ENCODE assay signal across 8 cellular contexts in the genomic region with DNA sequence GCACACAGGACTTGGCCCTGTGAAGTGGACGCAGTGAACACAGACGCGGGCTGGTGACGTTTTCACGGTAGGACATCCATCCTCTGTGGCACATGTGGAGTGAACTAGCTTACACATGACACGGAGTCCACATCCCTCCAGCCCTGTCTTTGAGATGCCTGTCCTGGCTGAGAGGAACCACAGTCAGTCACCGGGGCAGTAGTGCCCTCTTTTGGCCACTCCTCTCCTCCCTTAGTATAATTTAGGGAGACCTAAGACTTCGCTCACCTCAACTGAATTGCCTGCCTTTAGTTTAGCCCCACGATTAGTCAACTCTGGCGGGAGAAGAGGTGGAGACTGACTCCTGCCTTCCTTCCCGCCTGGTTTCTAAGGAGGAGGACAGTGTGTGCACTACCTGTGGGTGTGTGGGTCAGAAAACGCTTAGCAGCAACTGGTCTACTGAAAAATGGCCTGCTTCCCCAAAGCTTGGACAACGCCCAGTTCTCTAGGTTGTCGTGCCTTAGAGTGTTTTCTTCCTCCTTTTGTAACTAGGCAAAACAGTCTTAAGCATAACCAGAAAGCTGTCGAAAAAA.
DNase-seq lines count a peak whose midpoint lies in the region; ATAC-seq and TF ChIP-seq lines count a peak whose summit lies in the region.

No MANE protein-coding gene starts in this region.

- TF ChIP-seq POLR2A in stomach (IDR thresholded peaks at IDR 0.05) = no peak

- intact Hi-C loops in head of caudate nucleus (cut with DNase I) = loop anchor here (10.0 kb wide), 1 partner anchor 143 kb away; no protein-coding TSS in a partner anchor
- intact Hi-C loops in stomach (cut with DNase I; ENCODE audit: low total_unique reads) = no loop called here

- H3K4me3 Mint-ChIP-seq in activated naive CD4-positive, alpha-beta T cell treated with anti-CD3 and anti-CD28 coated beads, Interleukin-2, amount 10 ng/mL, durations not matched to agents 7 days and 5 days = peak overlapping the region; percentile 55

- H3K9me3 ChIP-seq in SJSA1 (replicated peaks) = no peaks in the 10 kb centered on the region
- no peaks in the 10 kb centered on the region for H3K9me3 ChIP-seq in stomach

- no peaks in the 10 kb centered on the region for H3K27me3 Mint-ChIP-seq in activated naive CD4-positive, alpha-beta T cell treated with anti-CD3 and anti-CD28 coated beads, Interleukin-2, amount 10 ng/mL, durations not matched to agents 7 days and 5 days

- H3K27me3 ChIP-seq in SJSA1 (replicated peaks) (no peaks in the 10 kb centered on the region), stomach (no peaks in the 10 kb centered on the region)

- peaks cover 75% of the 10 kb centered on the region for H3K36me3 Mint-ChIP-seq in activated naive CD4-positive, alpha-beta T cell treated with anti-CD3 and anti-CD28 coated beads, Interleukin-2, amount 10 ng/mL, durations not matched to agents 7 days and 5 days

- H3K36me3 ChIP-seq in SJSA1 = no peaks in the 10 kb centered on the region
- peaks cover 0 to 29% (median 10%) of the 10 kb centered on the region in 4 donors for H3K36me3 ChIP-seq in stomach

- peaks cover 89% of the 10 kb centered on the region for H3K4me1 Mint-ChIP-seq in activated naive CD4-positive, alpha-beta T cell treated with anti-CD3 and anti-CD28 coated beads, Interleukin-2, amount 10 ng/mL, durations not matched to agents 7 days and 5 days

- CTCF ChIA-PET in activated naive CD4-positive, alpha-beta T cell treated with anti-CD3 and anti-CD28 coated beads, Interleukin-2, amount 10 ng/mL, durations not matched to agents 7 days and 5 days (lab: Charles Lee) = interaction anchor here (1.1 to 3.7 kb wide), 10 partner anchors 9 to 149 kb away, joined by 3 to 24 read pairs (median 6); partner anchors contain the start of gene MBP

- H3K4me1 ChIP-seq in SJSA1 (replicated peaks) (peaks cover 64% of the 10 kb centered on the region), stomach (peaks cover 59 to 95% (median 70%) of the 10 kb centered on the region in 4 donors)

- H3K27ac Mint-ChIP-seq in activated naive CD4-positive, alpha-beta T cell treated with anti-CD3 and anti-CD28 coated beads, Interleukin-2, amount 10 ng/mL, durations not matched to agents 7 days and 5 days = peak overlapping the region; percentile 100

- H3K9me3 Mint-ChIP-seq in activated naive CD4-positive, alpha-beta T cell treated with anti-CD3 and anti-CD28 coated beads, Interleukin-2, amount 10 ng/mL, durations not matched to agents 7 days and 5 days = no peaks in the 10 kb centered on the region

- DNase-seq in activated naive CD4-positive, alpha-beta T cell treated with anti-CD3 and anti-CD28 coated beads, Interleukin-2, amount 10 ng/mL, durations not matched to agents 7 days and 5 days = peak; percentile 59
- DNase-seq in activated naive CD4-positive, alpha-beta T cell treated with anti-CD3 and anti-CD28 coated beads, Interleukin-2, amount 50 U/mL, for 16 hours = no peak
- DNase-seq in SJSA1 (ENCODE audit: low read depth in 1 of 2, low spot score in 2 of 2) (peak in 1 of 2 experiments; percentile 76), head of caudate nucleus (peak in 33 of 42 donors; percentile 32 to 87 (median 66)), stomach (no peak), GM03348 (ENCODE audit: low spot score) (no peak), glomerular visceral epithelial cell (ENCODE audit: extremely low spot score) (no peak)

- 63 to 68% (median 65%) methylated on average over 15 of the region's 15 CpGs for WGBS in stomach, 5 donors

- H3K27ac ChIP-seq in SJSA1 (peak overlapping the region; percentile 70), stomach (peak overlapping the region; percentile 20 to 93 (median 68))

- H3K4me3 ChIP-seq in SJSA1 (no peak overlapping the region), stomach (no peak overlapping the region)

- no peak for TF ChIP-seq EP300 in stomach (IDR thresholded peaks at IDR 0.05)

- TF ChIP-seq CTCF in stomach (IDR thresholded peaks at IDR 0.05) = no peak

- peak; percentile 37 for ATAC-seq in HG02981 (IDR thresholded peaks at IDR 0.05; ENCODE audit: unreplicated experiment)

Comparison
In these comparisons a context has a peak if more than half of its experiments do, and no peak if none do; other contexts are left out.
1. DNase-seq: peak in activated naive CD4-positive, alpha-beta T cell treated with anti-CD3 and anti-CD28 coated beads, Interleukin-2, amount 10 ng/mL, durations not matched to agents 7 days and 5 days (single experiment) and head of caudate nucleus (33 of 42); none in activated naive CD4-positive, alpha-beta T cell treated with anti-CD3 and anti-CD28 coated beads, Interleukin-2, amount 50 U/mL, for 16 hours (single experiment), stomach (single experiment), GM03348 (single experiment) and glomerular visceral epithelial cell (single experiment).